In genomic region chr10:11742009-11742778, GRCh38 we compare ENCODE assay signal across 8 cellular contexts. TPM values are rescaled to one million over a fixed set of nuclear protein-coding genes. Genes with fewer than 3 reads are reported as not detected.
A peak's percentile ranks its signal among the peaks of the same experiment; 100 is the strongest.
DNase-seq lines count a peak whose midpoint lies in the region; ATAC-seq and TF ChIP-seq lines count a peak whose summit lies in the region.

A gene with protein sequence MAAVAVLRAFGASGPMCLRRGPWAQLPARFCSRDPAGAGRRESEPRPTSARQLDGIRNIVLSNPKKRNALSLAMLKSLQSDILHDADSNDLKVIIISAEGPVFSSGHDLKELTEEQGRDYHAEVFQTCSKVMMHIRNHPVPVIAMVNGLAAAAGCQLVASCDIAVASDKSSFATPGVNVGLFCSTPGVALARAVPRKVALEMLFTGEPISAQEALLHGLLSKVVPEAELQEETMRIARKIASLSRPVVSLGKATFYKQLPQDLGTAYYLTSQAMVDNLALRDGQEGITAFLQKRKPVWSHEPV (plus strand): TSS chr10:11742382. CDS start chr10:11742577, 195 bp downstream.

- DNase-seq in GM19240 (ENCODE audit: insufficient read length, low spot score) (peak; percentile 54), lung (ENCODE audit: low spot score) (peak; percentile 72)
- DNase-seq in activated CD4-positive, alpha-beta T cell treated with anti-CD3 and anti-CD28 coated beads, Interleukin-2, amount 50 U/mL, for 1 hour, result peak; percentile 27
- peak; percentile 29 for DNase-seq in stimulated activated CD8-positive, alpha-beta memory T cell treated with anti-CD3 and anti-CD28 coated beads, Interleukin-15, amount 100 ng/mL, for 24 hours (ENCODE audit: low read depth)

- H3K27ac ChIP-seq in C4-2B (peak within 1 kb of the TSS; percentile 85), ectodermal cell (ENCODE audit: insufficient read depth, low read depth, low read length, poor library complexity, severe bottlenecking) (no peak within 1 kb of the TSS), lung (ENCODE audit: low read depth in 1 of 2, low read length in 1 of 2) (peak within 1 kb of the TSS; percentile 94 to 97)

- no peaks in the 10 kb centered on the region for H3K9me3 ChIP-seq in ectodermal cell (ENCODE audit: control insufficient read depth, low read length)
- H3K9me3 ChIP-seq in lung (ENCODE audit: control insufficient read depth in 2 of 2, insufficient read depth in 1 of 2, low read length in 1 of 2), result peaks cover 0 to 2% of the 10 kb centered on the region in 2 donors

- WGBS in ectodermal cell, 2 experiments, result 5 to 6% methylated on average over 93 of the region's 93 CpGs
- WGBS in lung, 2 donors, result 1% methylated on average over 48 to 93 of the region's 93 CpGs

- H3K27me3 ChIP-seq in ectodermal cell (ENCODE audit: control insufficient read depth, insufficient read depth, low read length, poor library complexity, severe bottlenecking), result peaks cover 6% of the 10 kb centered on the region
- no peaks in the 10 kb centered on the region for H3K27me3 ChIP-seq in lung (ENCODE audit: control insufficient read depth, insufficient read depth)

- peak within 1 kb of the TSS; percentile 56 for H3K4me3 ChIP-seq in ectodermal cell (ENCODE audit: insufficient read depth, low read depth, low read length)
- peak within 1 kb of the TSS; percentile 72 for H3K4me3 ChIP-seq in lung

- ATAC-seq in HG03469 (IDR thresholded peaks at IDR 0.05; ENCODE audit: unreplicated experiment) (peak; percentile 43), lung (ENCODE audit: insufficient read depth, low FRiP score) (peak; percentile 94), GM21526 (IDR thresholded peaks at IDR 0.05; ENCODE audit: low FRiP score, unreplicated experiment) (no peak)

- H3K4me1 ChIP-seq in ectodermal cell (ENCODE audit: control insufficient read depth, insufficient read depth, low read length), result no peaks in the 10 kb centered on the region
- peaks cover 6 to 13% of the 10 kb centered on the region in 2 donors for H3K4me1 ChIP-seq in lung (ENCODE audit: control insufficient read depth in 2 of 2, insufficient read depth in 2 of 2, low read length in 2 of 2)

- H3K36me3 ChIP-seq in ectodermal cell (ENCODE audit: control insufficient read depth, insufficient read depth, low read length) (no peaks in the 10 kb centered on the region), lung (ENCODE audit: control insufficient read depth in 2 of 2, insufficient read depth in 2 of 2, low read length in 2 of 2) (peaks cover 0 to 4% of the 10 kb centered on the region in 2 donors)

- TF ChIP-seq CTCF in C4-2B (conservative IDR thresholded peaks at IDR 0.05) (no peak), lung (IDR thresholded peaks at IDR 0.05; ENCODE audit: control extremely low read depth, extremely low read depth) (no peak)

RNA-seq across cellular contexts. Expression of the gene that starts here (rescaled TPM):
- 16.5 TPM for polyA plus RNA-seq in ectodermal cell (2013, experiment 1 of 4)
- polyA plus RNA-seq in ectodermal cell (2013, experiment 2 of 4), result 17.2 TPM
- 15.2 TPM for polyA plus RNA-seq in ectodermal cell (2013, experiment 3 of 4)
- 14.3 TPM for polyA plus RNA-seq in ectodermal cell (2013, experiment 4 of 4)
- total RNA-seq in lung, result 10 to 100 TPM; 24.9 to 37.9 TPM
- 10 to 100 TPM; 14.2 to 48.3 TPM for polyA plus RNA-seq in lung
